Comparison of ENCODE assay signal across 19 cellular contexts in the genomic region with DNA sequence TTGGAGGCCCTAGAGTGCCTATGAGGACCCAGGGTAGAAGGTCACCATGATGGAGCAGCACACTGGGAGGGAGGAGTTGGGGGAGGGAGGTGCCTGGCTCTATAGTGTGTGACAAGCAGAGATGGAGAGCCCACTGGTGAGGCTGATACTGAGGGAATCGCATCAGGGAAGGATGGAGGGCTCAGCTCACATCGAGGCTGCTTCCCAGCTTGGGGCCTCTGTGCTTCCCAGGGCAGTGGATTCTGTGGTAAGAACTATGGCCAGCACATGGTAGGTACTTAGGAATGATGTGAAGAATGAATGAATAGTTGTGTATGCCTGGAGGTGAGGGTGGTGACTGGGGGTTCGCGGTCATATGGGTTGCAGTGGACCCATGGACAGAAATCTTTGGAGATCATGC. TPM values are rescaled to one million over a fixed set of nuclear protein-coding genes. Genes with fewer than 3 reads are reported as not detected.
DNase-seq lines count a peak whose midpoint lies in the region; ATAC-seq and TF ChIP-seq lines count a peak whose summit lies in the region.
"Had no signal": no experiment of that assay in that cellular context is flagged by ENCODE, and none has a peak within 500 bp of the region (broad histone marks: within the 10 kb centered on the region; RNA-seq: fewer than 3 reads in every experiment).

No MANE protein-coding gene starts in this region.

- H3K27ac ChIP-seq in C4-2B (peak overlapping the region; percentile 79), IMR-90 (ENCODE audit: insufficient read depth, low read length) (no peak overlapping the region), prostate gland (peak overlapping the region; percentile 73 to 87), SJCRH30 (no peak overlapping the region)

- H3K4me1 Mint-ChIP-seq in endothelial cell (ENCODE audit: unreplicated experiment), result peaks cover 15% of the 10 kb centered on the region

- no peaks in the 10 kb centered on the region for H3K36me3 ChIP-seq in IMR-90 (ENCODE audit: control insufficient read depth, insufficient read depth, low read length)
- no peaks in the 10 kb centered on the region for H3K36me3 ChIP-seq in prostate gland
- no peaks in the 10 kb centered on the region for H3K36me3 ChIP-seq in SJCRH30
- H3K36me3 ChIP-seq: gastroesophageal sphincter had no signal

- H3K27me3 ChIP-seq in IMR-90 (ENCODE audit: control insufficient read depth, insufficient read depth, low read length) (peaks cover 7% of the 10 kb centered on the region), prostate gland (replicated peaks; ENCODE audit: insufficient read depth) (no peaks in the 10 kb centered on the region), SJCRH30 (peaks cover 7% of the 10 kb centered on the region; the same call in 1 of the 2 replicates)
- H3K27me3 ChIP-seq: gastroesophageal sphincter had no signal

- H3K9ac ChIP-seq in IMR-90 (ENCODE audit: low read depth, low read length), result no peak overlapping the region

- H3K4me2 ChIP-seq in IMR-90 (ENCODE audit: low read depth, low read length), result no peak overlapping the region

- no peak overlapping the region for H4K8ac ChIP-seq in IMR-90 (ENCODE audit: low read depth in 2 of 2, low read length in 2 of 2)

- peak overlapping the region; percentile 84 for H2AK9ac ChIP-seq in IMR-90 (replicated peaks; ENCODE audit: low read depth, low read length, poor library complexity)

- no CpG with 5 or more reads among the region's 4 CpGs for WGBS in IMR-90 (ENCODE audit: extremely low coverage in 2 of 2, insufficient read length in 1 of 2), 2 experiments
- WGBS in prostate gland, result 89% methylated on average over 4 of the region's 4 CpGs

- H3K18ac ChIP-seq in IMR-90 (ENCODE audit: low read depth, low read length), result no peak overlapping the region

- H3K36me3 Mint-ChIP-seq in endothelial cell (ENCODE audit: low read depth, unreplicated experiment), result peaks cover 4% of the 10 kb centered on the region
- H3K36me3 Mint-ChIP-seq: natural killer cell had no signal

- no peak overlapping the region for H3K56ac ChIP-seq in IMR-90 (ENCODE audit: extremely low read depth, insufficient read depth, low read length)

- H3K9me3 ChIP-seq in IMR-90 (ENCODE audit: control insufficient read depth, insufficient read depth, low read length) (no peaks in the 10 kb centered on the region), prostate gland (no peaks in the 10 kb centered on the region), SJCRH30 (replicated peaks) (no peaks in the 10 kb centered on the region)
- H3K9me3 ChIP-seq: gastroesophageal sphincter had no signal

- no peak overlapping the region for H3K4ac ChIP-seq in IMR-90 (ENCODE audit: low read depth, low read length)

- 0 out of 3 replicates have a peak overlapping the region, but pooled peaks have one; percentile 6 for H2BK15ac ChIP-seq in IMR-90 (ENCODE audit: low read depth, low read length)

- H2AFZ ChIP-seq in IMR-90 (replicated peaks; ENCODE audit: low read length, poor library complexity), result no peak overlapping the region

- H3K4me3 Mint-ChIP-seq in endothelial cell (ENCODE audit: unreplicated experiment), result peak overlapping the region; percentile 26

- CTCF ChIA-PET in IMR-90 (lab: Yijun Ruan, JAX), result no interaction called here

- peak overlapping the region; percentile 92; the same call in 1 of the 2 replicates for H2AK5ac ChIP-seq in IMR-90 (ENCODE audit: low read depth, low read length)

- no peak for TF ChIP-seq POLR2A in IMR-90 (IDR thresholded peaks at IDR 0.05; ENCODE audit: low read depth, low read length)
- no peak for TF ChIP-seq POLR2A in prostate gland (IDR thresholded peaks at IDR 0.05)

- no TSS peak for BruUV-seq in IMR-90 (replicated peaks; lab: Mats Ljungman, UMichigan)

- peaks cover 6 to 14% of the 10 kb centered on the region in 2 experiments; a peak in 3 of 4 replicates for H3K79me1 ChIP-seq in IMR-90 (ENCODE audit: low read depth in 1 of 2, low read length in 2 of 2)

- ATAC-seq in IMR-90 (ENCODE audit: low read depth) (no peak), GM18520 (IDR thresholded peaks at IDR 0.05; ENCODE audit: unreplicated experiment) (no peak)
- ATAC-seq: activated CD4-positive, CD25-positive, alpha-beta regulatory T cell treated with anti-CD3 and anti-CD28 coated beads, Interleukin-2, amount 50 U/mL, for 24 hours; gastroesophageal sphincter; natural killer cell had no signal

- H4K5ac ChIP-seq in IMR-90 (ENCODE audit: low read depth, low read length), result no peak overlapping the region

- no peak overlapping the region for H2BK120ac ChIP-seq in IMR-90 (ENCODE audit: low read depth, low read length)

- no peak overlapping the region for H3K14ac ChIP-seq in IMR-90 (replicated peaks; ENCODE audit: low read depth, low read length)

- no peak overlapping the region for H3K23ac ChIP-seq in IMR-90 (ENCODE audit: low read depth, low read length)

- no peak for TF ChIP-seq RAD21 in IMR-90 (IDR thresholded peaks at IDR 0.05; ENCODE audit: low read length)

- H4K20me1 ChIP-seq in IMR-90 (ENCODE audit: insufficient read depth, low read length), result peaks cover 22% of the 10 kb centered on the region

- POLR2A ChIA-PET in IMR-90 (lab: Charles Lee; ENCODE audit: unreplicated experiment), result no interaction called here

- DNase-seq in IMR-90 (no peak), endothelial cell (ENCODE audit: low spot score) (no peak), prostate gland (ENCODE audit: low spot score) (no peak), SJCRH30 (no peak), NOMO-1 treated with DMSO at 0.1 percent for 48 hours (lab: John Stamatoyannopoulos, UW; ENCODE audit: unreplicated experiment) (no peak), middle frontal gyrus (ENCODE audit: extremely low spot score, low spot score) (no peak)
- DNase-seq: aorta, COR-L47, cortex of kidney, natural killer cell, NCI-H1694 treated with DMSO at 0.1 percent for 48 hours, NCI-H446, SHP77 had no signal

- H3K4me3 ChIP-seq in IMR-90 (ENCODE audit: insufficient read depth, low read depth, low read length), result no peak overlapping the region
- no peak overlapping the region for H3K4me3 ChIP-seq in prostate gland
- no peak overlapping the region for H3K4me3 ChIP-seq in SJCRH30

- H3K4me1 ChIP-seq in IMR-90 (ENCODE audit: control insufficient read depth, insufficient read depth, low read length) (peaks cover 9% of the 10 kb centered on the region), prostate gland (replicated peaks) (peaks cover 5% of the 10 kb centered on the region), SJCRH30 (no peaks in the 10 kb centered on the region)

- dilution Hi-C loops in IMR-90 (cut with HindIII; ENCODE audit: low sequenced_read_pairs, unreplicated experiment), result no loop called here

- TF ChIP-seq CTCF in C4-2B (conservative IDR thresholded peaks at IDR 0.05) (no peak), IMR-90 (conservative IDR thresholded peaks at IDR 0.05; ENCODE audit: low read depth, low read length) (no peak), endothelial cell (IDR thresholded peaks at IDR 0.05; ENCODE audit: unreplicated experiment) (no peak), prostate gland (IDR thresholded peaks at IDR 0.05) (no peak)

- in situ Hi-C loops in IMR-90 (cut with MboI; ENCODE audit: low sequenced_read_pairs), result no loop called here

- peak overlapping the region; percentile 45 for H3K27ac Mint-ChIP-seq in endothelial cell (ENCODE audit: unreplicated experiment)
- H3K27ac Mint-ChIP-seq: natural killer cell; stimulated activated naive CD8-positive, alpha-beta T cell treated with anti-CD3 and anti-CD28 coated beads, Interleukin-15, Interleukin-2, amounts not matched to agents 100 ng/mL and 50 ng/mL, for 24 hours had no signal

- H2BK5ac ChIP-seq in IMR-90 (ENCODE audit: low read depth, low read length, poor library complexity, severe bottlenecking), result no peak overlapping the region

- peaks cover 7% of the 10 kb centered on the region for H3K9me1 ChIP-seq in IMR-90 (ENCODE audit: insufficient read depth, low read length)

- no peaks in the 10 kb centered on the region for H3K9me3 Mint-ChIP-seq in endothelial cell (ENCODE audit: unreplicated experiment)
- H3K9me3 Mint-ChIP-seq: natural killer cell; stimulated activated naive CD8-positive, alpha-beta T cell treated with anti-CD3 and anti-CD28 coated beads, Interleukin-15, Interleukin-2, amounts not matched to agents 100 ng/mL and 50 ng/mL, for 24 hours had no signal

- intact Hi-C loops in IMR-90 (cut with micrococcal nuclease), result no loop called here
- intact Hi-C loops in prostate gland (cut with DNase I), result no loop called here

- H4K91ac ChIP-seq in IMR-90 (ENCODE audit: insufficient read depth, low read depth, low read length), result no peak overlapping the region

- no peak overlapping the region for H2BK20ac ChIP-seq in IMR-90 (ENCODE audit: low read depth, low read length)

- peaks cover 8% of the 10 kb centered on the region for H3K27me3 Mint-ChIP-seq in endothelial cell (ENCODE audit: unreplicated experiment)

TF ChIP-seq in IMR-90, 13 proteins besides CTCF, POLR2A, EP300 and RAD21:
- TF ChIP-seq FOS (IDR thresholded peaks at IDR 0.05; ENCODE audit: low read depth, low read length) (no peak), NFE2L2 (IDR thresholded peaks at IDR 0.05; ENCODE audit: low read depth, low read length) (no peak), CHD1 (IDR thresholded peaks at IDR 0.05; ENCODE audit: low read depth, low read length) (no peak), RCOR1 (IDR thresholded peaks at IDR 0.05; ENCODE audit: insufficient replicate concordance, low read length) (no peak), CEBPB (IDR thresholded peaks at IDR 0.05; ENCODE audit: low read depth, low read length) (no peak)

RNA-seq across cellular contexts. Expression of a gene that starts 1.3 kb away (rescaled TPM):
- total RNA-seq in IMR-90 (2012; rRNA removed) (12.5 and 13.9 TPM in 2 replicates), endothelial cell (ENCODE audit: unreplicated experiment) (19.3 TPM), prostate gland (10 to 100 TPM; 27.7 to 91.1 TPM)
- 33.6 and 33.7 TPM in 2 replicates for polyA plus RNA-seq in IMR-90 (2012; rRNA removed)
- 25.6 and 29.3 TPM in 2 replicates for polyA plus RNA-seq in IMR-90 (2012; cell fraction: cytosol; rRNA removed)
- 15.7 and 18.4 TPM in 2 replicates for polyA plus RNA-seq in IMR-90 (2012; cell fraction: nucleus; rRNA removed; ENCODE audit: low replicate concordance)
- 6.7 and 8.0 TPM in 2 replicates for total RNA-seq in SJCRH30 (2014; rRNA removed; shearing (Covaris generic))
- total RNA-seq: T-helper 2 cell treated with Interferon-gamma antibody and Interleukin-4, amounts not matched to agents 100 ng/mL and 5 ng/mL, for 36 hours had no signal

Comparison
In these comparisons a context has a peak if more than half of its experiments do, and no peak if none do; other contexts are left out.
1. H3K27ac ChIP-seq: peak in C4-2B (single experiment) and prostate gland (2 of 2); none in IMR-90 (single experiment) and SJCRH30 (single experiment).